ENCODE assay signal across 17 cellular contexts in genomic region chr1:224640018-224640417, GRCh38.
"Had no signal": no experiment of that assay in that cellular context is flagged by ENCODE, and none has a peak within 500 bp of the region (broad histone marks: within the 10 kb centered on the region; RNA-seq: fewer than 3 reads in every experiment).

No MANE protein-coding gene starts in this region.

- ATAC-seq: esophagus mucosa; left lobe of liver; naive thymus-derived CD8-positive, alpha-beta T cell; psoas muscle; right lobe of liver had no signal

- H3K27me3 ChIP-seq: hepatocyte, right lobe of liver, uterus had no signal

- H3K9me3 Mint-ChIP-seq: naive thymus-derived CD8-positive, alpha-beta T cell had no signal

- H3K9me3 ChIP-seq: psoas muscle, right lobe of liver, uterus had no signal

- H3K4me2 ChIP-seq: hepatocyte, smooth muscle cell had no signal

- H3K27ac ChIP-seq: hepatocyte, psoas muscle, right lobe of liver, uterus had no signal

- DNase-seq: activated CD4-positive, alpha-beta T cell treated with anti-CD3 and anti-CD28 coated beads, Interleukin-2, amount 50 U/mL, for 1 hour; activated naive CD4-positive, alpha-beta T cell; aorta; mammary epithelial cell; naive thymus-derived CD8-positive, alpha-beta T cell; nucleus accumbens; psoas muscle; right lobe of liver; uterus had no signal

- H3K36me3 Mint-ChIP-seq: naive thymus-derived CD8-positive, alpha-beta T cell had no signal

- H3K36me3 ChIP-seq: right lobe of liver, uterus had no signal

- H3K4me3 Mint-ChIP-seq: naive thymus-derived CD8-positive, alpha-beta T cell had no signal

- FAIRE-seq: bronchial epithelial cell, endometrium, keratinocyte, TTC549 had no signal

- H3K4me3 ChIP-seq: hepatocyte, psoas muscle, right lobe of liver, smooth muscle cell, uterus had no signal

- H3K4me1 ChIP-seq: psoas muscle, right lobe of liver, uterus had no signal

- H2AFZ ChIP-seq: hepatocyte had no signal
